ENCODE assay signal across 17 cellular contexts in genomic region chr11:123504401-123504800, GRCh38.
DNase-seq lines count a peak whose midpoint lies in the region; ATAC-seq and TF ChIP-seq lines count a peak whose summit lies in the region.
"Had no signal": no experiment of that assay in that cellular context is flagged by ENCODE, and none has a peak within 500 bp of the region (broad histone marks: within the 10 kb centered on the region; RNA-seq: fewer than 3 reads in every experiment).

No MANE protein-coding gene starts in this region.

- H3K4me2 ChIP-seq in Karpas-422 (ENCODE audit: low read depth, low read length, poor library complexity, severe bottlenecking): no peak overlapping the region
- no peak overlapping the region for H3K4me2 ChIP-seq in neuronal stem cell (ENCODE audit: insufficient read depth, low read length, poor library complexity, severe bottlenecking)

- intact Hi-C loops in Right ventricle myocardium inferior (cut with DNase I): no loop called here
- intact Hi-C loops in left ventricle myocardium inferior (cut with micrococcal nuclease): no loop called here
- intact Hi-C loops in activated B cell treated with CpG ODN at 0.5 μM for 24 hours (cut with micrococcal nuclease): loop anchor here (2.0 kb wide), 1 partner anchor 24 kb away; no protein-coding TSS in a partner anchor

- H3K36me3 ChIP-seq in left ventricle myocardium inferior (no peaks in the 10 kb centered on the region), Karpas-422 (ENCODE audit: insufficient read depth, low read length) (peaks cover 42% of the 10 kb centered on the region), neuronal stem cell (replicated peaks in 1 of 2; ENCODE audit: control insufficient read depth in 2 of 2, insufficient read depth in 2 of 2, low read length in 2 of 2) (no peaks in the 10 kb centered on the region)
- no peaks in the 10 kb centered on the region for H3K36me3 ChIP-seq in effector memory CD4-positive, alpha-beta T cell (ENCODE audit: control insufficient read depth, insufficient read depth, low read length)
- H3K36me3 ChIP-seq: right lobe of liver had no signal

- ATAC-seq in Right ventricle myocardium inferior: peak; percentile 12
- peak; percentile 45 for ATAC-seq in activated B cell treated with CpG ODN at 0.5 μM for 24 hours (ENCODE audit: low read depth)
- no peak for ATAC-seq in HG02938 (IDR thresholded peaks at IDR 0.05; ENCODE audit: unreplicated experiment)
- ATAC-seq: HCT116, right lobe of liver had no signal

- H3K4ac ChIP-seq in neuronal stem cell (ENCODE audit: low read length): no peak overlapping the region

- H3K9ac ChIP-seq in Karpas-422 (ENCODE audit: low read length): no peak overlapping the region
- H3K9ac ChIP-seq in neuronal stem cell (ENCODE audit: low read depth, low read length, poor library complexity): no peak overlapping the region

- no peak overlapping the region for H2BK15ac ChIP-seq in neuronal stem cell (ENCODE audit: low read length)

- WGBS in neuronal stem cell (ENCODE audit: extremely low coverage in 2 of 2, insufficient read length in 2 of 2, insufficient replicate concordance in 1 of 2), 2 donors: no CpG with 5 or more reads among the region's 5 CpGs

- no peak overlapping the region for H2AFZ ChIP-seq in Karpas-422 (ENCODE audit: low read length)
- H2AFZ ChIP-seq in neuronal stem cell (ENCODE audit: low read length): peak overlapping the region; percentile 13

- no peak overlapping the region for H2BK5ac ChIP-seq in neuronal stem cell (ENCODE audit: low read length)

- H2AK5ac ChIP-seq in neuronal stem cell (ENCODE audit: low read depth, low read length): no peak overlapping the region

- POLR2A ChIA-PET in activated B cell treated with CpG ODN at 0.5 μM for 24 hours (lab: Charles Lee): interaction anchor here (0.6 to 1.9 kb wide), 3 partner anchors 20 to 442 kb away, joined by 3 to 8 read pairs (median 6); partner anchors contain the start of gene HSPA8

- H3K4me3 Mint-ChIP-seq in activated B cell treated with CpG ODN at 0.5 μM for 24 hours: no peak overlapping the region
- H3K4me3 Mint-ChIP-seq: activated naive CD8-positive, alpha-beta T cell; memory B cell had no signal

- CTCF ChIA-PET in activated B cell treated with CpG ODN at 0.5 μM for 24 hours (lab: Charles Lee): interaction anchor here (0.6 to 1.5 kb wide), 6 partner anchors 12 to 97 kb away, joined by 3 to 4 read pairs (median 3); no protein-coding TSS in a partner anchor

- no peaks in the 10 kb centered on the region for H3K4me1 ChIP-seq in left ventricle myocardium inferior
- H3K4me1 ChIP-seq in Karpas-422 (ENCODE audit: low read length): peaks cover 77% of the 10 kb centered on the region
- H3K4me1 ChIP-seq in neuronal stem cell (ENCODE audit: control insufficient read depth in 2 of 2, insufficient read depth in 1 of 2, low read depth in 1 of 2, low read length in 2 of 2): peaks cover 2 to 6% of the 10 kb centered on the region in 2 donors
- no peaks in the 10 kb centered on the region for H3K4me1 ChIP-seq in effector memory CD4-positive, alpha-beta T cell (ENCODE audit: control insufficient read depth, insufficient read depth, low read length, poor library complexity, severe bottlenecking)
- H3K4me1 ChIP-seq: right lobe of liver had no signal

- H4K20me1 ChIP-seq in Karpas-422 (ENCODE audit: insufficient read depth, low read depth, low read length): no peaks in the 10 kb centered on the region

- no peaks in the 10 kb centered on the region for H3K27me3 ChIP-seq in left ventricle myocardium inferior (ENCODE audit: low read depth)
- H3K27me3 ChIP-seq in Karpas-422 (ENCODE audit: low read length): no peaks in the 10 kb centered on the region
- H3K27me3 ChIP-seq in neuronal stem cell (ENCODE audit: control insufficient read depth in 3 of 3, insufficient read depth in 3 of 3, low read depth in 1 of 3, low read length in 3 of 3): no peaks in the 10 kb centered on the region
- H3K27me3 ChIP-seq in effector memory CD4-positive, alpha-beta T cell (replicated peaks; ENCODE audit: control insufficient read depth, insufficient read depth, low read length, poor library complexity, severe bottlenecking): no peaks in the 10 kb centered on the region
- H3K27me3 ChIP-seq: right lobe of liver had no signal

- H3K9me2 ChIP-seq in Karpas-422 (replicated peaks; ENCODE audit: insufficient read depth, low read length): no peaks in the 10 kb centered on the region

- peaks cover 12% of the 10 kb centered on the region for H3K4me1 Mint-ChIP-seq in activated B cell treated with CpG ODN at 0.5 μM for 24 hours

- no peak overlapping the region for H2BK120ac ChIP-seq in neuronal stem cell (ENCODE audit: low read depth, low read length)

- H3K27me3 Mint-ChIP-seq in activated B cell treated with CpG ODN at 0.5 μM for 24 hours: no peaks in the 10 kb centered on the region
- H3K27me3 Mint-ChIP-seq: activated naive CD8-positive, alpha-beta T cell; memory B cell had no signal

- H3K79me1 ChIP-seq in neuronal stem cell (ENCODE audit: low read depth, low read length): no peaks in the 10 kb centered on the region

- H3K9me3 Mint-ChIP-seq in activated B cell treated with CpG ODN at 0.5 μM for 24 hours: no peaks in the 10 kb centered on the region
- H3K9me3 Mint-ChIP-seq: memory B cell had no signal

- no peak overlapping the region for H2BK12ac ChIP-seq in neuronal stem cell (ENCODE audit: low read length)

- no peak overlapping the region for H3K18ac ChIP-seq in neuronal stem cell (ENCODE audit: low read length)

- H3K4me3 ChIP-seq in left ventricle myocardium inferior (no peak overlapping the region), Karpas-422 (ENCODE audit: low read length) (no peak overlapping the region), neuronal stem cell (ENCODE audit: low read length in 2 of 2) (no peak overlapping the region)
- H3K4me3 ChIP-seq in effector memory CD4-positive, alpha-beta T cell (ENCODE audit: insufficient read depth, low read depth, low read length, poor library complexity, severe bottlenecking): no peak overlapping the region
- H3K4me3 ChIP-seq: right lobe of liver had no signal

- no peak overlapping the region for H3K23ac ChIP-seq in neuronal stem cell (ENCODE audit: low read depth, low read length, poor library complexity)

- H3K27ac ChIP-seq in left ventricle myocardium inferior (replicated peaks) (no peak overlapping the region), Karpas-422 (ENCODE audit: low read length) (peak overlapping the region; percentile 45), neuronal stem cell (replicated peaks; ENCODE audit: low read length) (no peak overlapping the region)
- H3K27ac ChIP-seq in effector memory CD4-positive, alpha-beta T cell (ENCODE audit: insufficient read depth, low read length, poor library complexity, severe bottlenecking): no peak overlapping the region
- H3K27ac ChIP-seq: right lobe of liver had no signal

- peaks cover 87% of the 10 kb centered on the region for H3K79me2 ChIP-seq in Karpas-422 (ENCODE audit: low read length)

- H4K8ac ChIP-seq in neuronal stem cell (ENCODE audit: low read depth, low read length): no peak overlapping the region

- peak overlapping the region; percentile 13 for H3K27ac Mint-ChIP-seq in activated B cell treated with CpG ODN at 0.5 μM for 24 hours
- H3K27ac Mint-ChIP-seq: activated naive CD8-positive, alpha-beta T cell; memory B cell had no signal

- no peak overlapping the region for H4K91ac ChIP-seq in neuronal stem cell (ENCODE audit: low read depth, low read length, poor library complexity)

- H3K9me3 ChIP-seq in left ventricle myocardium inferior (replicated peaks) (no peaks in the 10 kb centered on the region), Karpas-422 (ENCODE audit: low read length) (no peaks in the 10 kb centered on the region), neuronal stem cell (replicated peaks in 1 of 2; ENCODE audit: control insufficient read depth in 2 of 2, insufficient read depth in 1 of 2, low read depth in 1 of 2, low read length in 2 of 2) (no peaks in the 10 kb centered on the region)
- no peaks in the 10 kb centered on the region for H3K9me3 ChIP-seq in effector memory CD4-positive, alpha-beta T cell (ENCODE audit: control insufficient read depth, low read length)
- H3K9me3 ChIP-seq: right lobe of liver had no signal

- H3K36me3 Mint-ChIP-seq in activated B cell treated with CpG ODN at 0.5 μM for 24 hours (ENCODE audit: low read depth): no peaks in the 10 kb centered on the region
- H3K36me3 Mint-ChIP-seq: activated naive CD8-positive, alpha-beta T cell; memory B cell had no signal

- peak; percentile 61 for DNase-seq in Right ventricle myocardium inferior (ENCODE audit: missing footprints)
- DNase-seq in left ventricle myocardium inferior: no peak
- no peak for DNase-seq in Karpas-422
- DNase-seq in activated B cell treated with CpG ODN at 0.5 μM for 24 hours: no peak
- DNase-seq in neuronal stem cell (ENCODE audit: low spot score): no peak
- DNase-seq in effector memory CD4-positive, alpha-beta T cell: no peak
- DNase-seq in NCI-H226: no peak
- DNase-seq: glutamatergic neuron; NCI-H1092; NCI-H2107; NCI-H748 treated with DMSO at 0.1 percent for 48 hours; right lobe of liver; stimulated activated CD4-positive, alpha-beta T cell treated with anti-CD3 and anti-CD28 coated beads, Interleukin-1b, Interleukin-23, amount 100 ng/mL, for 48 hours had no signal

- H3K14ac ChIP-seq in neuronal stem cell (ENCODE audit: low read length): no peak overlapping the region

- no peak for TF ChIP-seq CTCF in left ventricle myocardium inferior (IDR thresholded peaks at IDR 0.05; ENCODE audit: borderline replicate concordance)
- no peak for TF ChIP-seq CTCF in activated B cell treated with CpG ODN at 0.5 μM for 24 hours (IDR thresholded peaks at IDR 0.05)
